8 cellular contexts compared by ENCODE assay signal in the genomic region with DNA sequence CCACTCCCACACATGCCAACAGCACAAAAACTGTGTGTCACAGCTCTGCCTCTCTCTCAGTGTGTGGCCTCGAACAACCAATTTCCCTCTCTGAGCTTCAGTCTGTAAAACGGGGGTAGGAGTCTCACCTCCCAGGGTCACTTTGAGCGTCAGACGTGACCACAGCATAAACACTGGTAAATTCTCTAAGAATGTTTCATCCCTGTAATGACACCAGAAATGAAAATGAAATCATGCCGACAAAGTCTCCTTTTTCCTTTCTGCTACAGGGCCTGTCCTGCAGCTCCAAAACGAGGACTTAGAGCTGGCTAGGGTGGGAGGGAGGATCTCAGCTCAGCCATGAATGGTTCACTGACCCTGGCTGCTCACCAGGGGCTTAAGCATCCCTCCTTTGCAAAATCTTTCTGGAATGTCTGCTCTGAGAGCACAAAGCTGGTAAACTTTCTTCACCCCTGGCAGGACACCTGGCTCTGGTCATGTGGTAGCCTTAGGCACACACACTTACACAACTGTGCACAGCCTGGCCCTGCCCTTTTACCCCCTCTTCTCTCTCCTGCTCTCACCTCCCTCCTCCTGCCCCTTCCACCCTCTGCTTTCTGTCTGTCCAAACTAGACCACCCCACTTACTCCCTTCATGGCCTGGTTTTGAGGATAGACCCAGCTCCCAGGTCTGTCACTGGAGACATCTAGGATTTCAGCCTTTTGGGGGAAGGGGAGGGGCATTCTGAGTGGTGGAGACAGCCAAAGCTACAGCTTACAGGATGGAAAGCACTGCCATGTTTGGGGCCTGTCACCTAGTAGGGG. TPM values are rescaled to one million over a fixed set of nuclear protein-coding genes. Genes with fewer than 3 reads are reported as not detected.
DNase-seq lines count a peak whose midpoint lies in the region; ATAC-seq, FAIRE-seq and TF ChIP-seq lines count a peak whose summit lies in the region.

No MANE protein-coding gene starts in this region.

- H3K27me3 ChIP-seq in brain microvascular endothelial cell (replicated peaks), result no peaks in the 10 kb centered on the region

- peaks cover 54% of the 10 kb centered on the region for H3K4me1 Mint-ChIP-seq in activated CD8-positive, alpha-beta memory T cell treated with anti-CD3 and anti-CD28 coated beads, Interleukin-2, amount 10 ng/mL, durations not matched to agents 7 days and 5 days

- peak; percentile 52 for DNase-seq in activated CD8-positive, alpha-beta memory T cell treated with anti-CD3 and anti-CD28 coated beads, Interleukin-2, amount 10 ng/mL, durations not matched to agents 7 days and 5 days
- DNase-seq in activated CD8-positive, alpha-beta memory T cell treated with anti-CD3 and anti-CD28 coated beads, Interleukin-2, amount 50 U/mL, for 48 hours, result no peak
- peak; percentile 97 for DNase-seq in brain microvascular endothelial cell
- peak; percentile 73 to 93 for DNase-seq in lower leg skin (ENCODE audit: low spot score in 2 of 2)
- DNase-seq in urothelium cell line (ENCODE audit: low spot score), result peak; percentile 72
- DNase-seq in globus pallidus (ENCODE audit: low spot score), result no peak
- DNase-seq in NCI-H2029 treated with DMSO at 0.1 percent for 48 hours (lab: John Stamatoyannopoulos, UW), result no peak

- WGBS in lower leg skin, 2 donors, result 23 to 48% methylated on average over 6 of the region's 6 CpGs

- TF ChIP-seq CTCF in brain microvascular endothelial cell (IDR thresholded peaks at IDR 0.05; ENCODE audit: low read depth, low read length, missing control alignments), result no peak
- TF ChIP-seq CTCF in lower leg skin (IDR thresholded peaks at IDR 0.05), result no peak

- ATAC-seq in activated CD8-positive, alpha-beta memory T cell treated with anti-CD3 and anti-CD28 coated beads, Interleukin-2, amount 10 ng/mL, durations not matched to agents 7 days and 5 days, result peak; percentile 23
- ATAC-seq in HG03457 (IDR thresholded peaks at IDR 0.05; ENCODE audit: unreplicated experiment), result no peak

- H3K27ac Mint-ChIP-seq in activated CD8-positive, alpha-beta memory T cell treated with anti-CD3 and anti-CD28 coated beads, Interleukin-2, amount 10 ng/mL, durations not matched to agents 7 days and 5 days, result peak overlapping the region; percentile 71

- CTCF ChIA-PET in activated CD8-positive, alpha-beta memory T cell treated with anti-CD3 and anti-CD28 coated beads, Interleukin-2, amount 10 ng/mL, durations not matched to agents 7 days and 5 days (lab: Charles Lee), result interaction anchor here (1.0 to 2.1 kb wide), 6 partner anchors 11 to 159 kb away, joined by 3 to 5 read pairs (median 4); no protein-coding TSS in a partner anchor

- no peak overlapping the region for H3K4me3 ChIP-seq in brain microvascular endothelial cell (ENCODE audit: low read depth, low read length)
- no peak overlapping the region for H3K4me3 ChIP-seq in lower leg skin (ENCODE audit: low read depth, poor library complexity, severe bottlenecking)

- no peaks in the 10 kb centered on the region for H3K36me3 ChIP-seq in brain microvascular endothelial cell (replicated peaks)

- intact Hi-C loops in lower leg skin (cut with DNase I; ENCODE audit: low total_unique reads), result no loop called here

- no peaks in the 10 kb centered on the region for H3K36me3 Mint-ChIP-seq in activated CD8-positive, alpha-beta memory T cell treated with anti-CD3 and anti-CD28 coated beads, Interleukin-2, amount 10 ng/mL, durations not matched to agents 7 days and 5 days

- no peak for TF ChIP-seq POLR2A in lower leg skin (IDR thresholded peaks at IDR 0.05)

- H3K4me3 Mint-ChIP-seq in activated CD8-positive, alpha-beta memory T cell treated with anti-CD3 and anti-CD28 coated beads, Interleukin-2, amount 10 ng/mL, durations not matched to agents 7 days and 5 days, result no peak overlapping the region

- H3K27ac ChIP-seq in brain microvascular endothelial cell, result peak overlapping the region; percentile 81

- in situ Hi-C loops in brain microvascular endothelial cell (cut with HindIII; ENCODE audit: low pct_ligation_motif_present, low sequenced_read_pairs), result no loop called here

- FAIRE-seq in urothelium cell line (lab: Jason Lieb, UNC), result peak; percentile 61

- H3K9me3 Mint-ChIP-seq in activated CD8-positive, alpha-beta memory T cell treated with anti-CD3 and anti-CD28 coated beads, Interleukin-2, amount 10 ng/mL, durations not matched to agents 7 days and 5 days (ENCODE audit: low read depth), result no peaks in the 10 kb centered on the region

- H3K27me3 Mint-ChIP-seq in activated CD8-positive, alpha-beta memory T cell treated with anti-CD3 and anti-CD28 coated beads, Interleukin-2, amount 10 ng/mL, durations not matched to agents 7 days and 5 days, result peaks cover 5% of the 10 kb centered on the region

RNA-seq across cellular contexts. Expression of a gene that starts 12.3 kb away (rescaled TPM):
- 1 to 10 TPM in 1 of 2 experiments, under 1 TPM in 1; 0.35 to 1.5 TPM for total RNA-seq in activated CD8-positive, alpha-beta memory T cell treated with anti-CD3 and anti-CD28 coated beads, Interleukin-2, amount 10 ng/mL, durations not matched to agents 7 days and 5 days
- 100 to 1,000 TPM; 113 to 125 (median 120) TPM for total RNA-seq in lower leg skin

Comparison
In these comparisons a context has a peak if more than half of its experiments do, and no peak if none do; other contexts are left out.
1. DNase-seq: peak in activated CD8-positive, alpha-beta memory T cell treated with anti-CD3 and anti-CD28 coated beads, Interleukin-2, amount 10 ng/mL, durations not matched to agents 7 days and 5 days (single experiment), brain microvascular endothelial cell (single experiment), lower leg skin (2 of 2) and urothelium cell line (single experiment); none in activated CD8-positive, alpha-beta memory T cell treated with anti-CD3 and anti-CD28 coated beads, Interleukin-2, amount 50 U/mL, for 48 hours (single experiment), globus pallidus (single experiment) and NCI-H2029 treated with DMSO at 0.1 percent for 48 hours (single experiment).
2. RNA of a gene that starts 12.3 kb away (total RNA-seq): 113 to 125 TPM in lower leg skin; 0.35 to 1.5 TPM in activated CD8-positive, alpha-beta memory T cell treated with anti-CD3 and anti-CD28 coated beads, Interleukin-2, amount 10 ng/mL, durations not matched to agents 7 days and 5 days; every median in the first group is over 10 times any median in the second.